Comparison of ENCODE assay signal across 8 cellular contexts in the genomic region with DNA sequence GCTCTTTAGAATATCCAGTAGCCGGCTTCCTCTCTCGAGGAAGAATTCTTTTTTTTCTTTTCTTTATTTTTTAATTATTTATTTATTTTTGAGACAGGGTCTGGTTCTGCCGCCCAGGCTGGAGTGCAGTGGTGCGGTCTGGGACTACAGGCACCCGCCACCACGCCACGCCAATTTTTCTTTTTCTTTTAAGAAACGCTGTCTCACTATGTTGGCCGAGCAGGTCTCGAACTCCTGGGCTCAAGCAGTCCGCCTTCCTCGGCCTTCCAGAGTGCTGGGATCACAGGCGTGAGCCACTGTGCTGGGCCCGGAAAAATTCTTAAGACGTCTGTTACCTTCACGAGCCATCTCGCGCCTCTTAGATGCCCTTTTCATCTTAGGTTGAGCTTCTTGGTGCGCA. TPM values are rescaled to one million over a fixed set of nuclear protein-coding genes. Genes with fewer than 3 reads are reported as not detected.
DNase-seq lines count a peak whose midpoint lies in the region; ATAC-seq and TF ChIP-seq lines count a peak whose summit lies in the region.

No MANE protein-coding gene starts in this region.

- H3K27me3 ChIP-seq in HL-60 (ENCODE audit: insufficient read depth, poor library complexity, severe bottlenecking), result no peaks in the 10 kb centered on the region

- no peak overlapping the region for H3K27ac ChIP-seq in HL-60 (replicated peaks)

- peaks cover 4% of the 10 kb centered on the region for H3K27me3 Mint-ChIP-seq in activated T-helper 1 cell treated with anti-CD3 and anti-CD28 coated beads, Interleukin-12 subunit alpha, Interleukin-12 subunit beta, Interleukin-2, Interleukin-4 antibody, amounts not matched to agents 30 ng/mL and 10 ng/mL and 1 ng/mL, durations not matched to agents 14 hours and 24 hours and 36 hours (ENCODE audit: insufficient read depth)

- DNase-seq in HL-60 (ENCODE audit: low read depth in 1 of 2, low spot score in 1 of 2), result no peak
- no peak for DNase-seq in activated T-helper 1 cell treated with anti-CD3 and anti-CD28 coated beads, Interleukin-12 subunit alpha, Interleukin-12 subunit beta, Interleukin-2, Interleukin-4 antibody, amounts not matched to agents 30 ng/mL and 10 ng/mL and 1 ng/mL, durations not matched to agents 14 hours and 24 hours and 36 hours (ENCODE audit: low spot score)
- no peak for DNase-seq in stimulated activated effector memory CD8-positive, alpha-beta T cell treated with anti-CD3 and anti-CD28 coated beads, Interleukin-12 subunit alpha, Interleukin-12 subunit beta, amount 100 ng/mL, for 72 hours (ENCODE audit: low spot score in 2 of 2)
- DNase-seq in DMS53 (lab: John Stamatoyannopoulos, UW), result no peak
- DNase-seq in DMS114 treated with DMSO at 0.1 percent for 48 hours (lab: John Stamatoyannopoulos, UW; ENCODE audit: unreplicated experiment), result no peak
- no peak for DNase-seq in central memory CD4-positive, alpha-beta T cell

- TF ChIP-seq CTCF in HL-60 (IDR thresholded peaks at IDR 0.05; ENCODE audit: insufficient read depth, low read length), result no peak

- H3K27ac Mint-ChIP-seq in activated T-helper 1 cell treated with anti-CD3 and anti-CD28 coated beads, Interleukin-12 subunit alpha, Interleukin-12 subunit beta, Interleukin-2, Interleukin-4 antibody, amounts not matched to agents 30 ng/mL and 10 ng/mL and 1 ng/mL, durations not matched to agents 14 hours and 24 hours and 36 hours, result peak overlapping the region; percentile 85
- H3K27ac Mint-ChIP-seq in stimulated activated effector memory CD8-positive, alpha-beta T cell treated with anti-CD3 and anti-CD28 coated beads, Interleukin-12 subunit alpha, Interleukin-12 subunit beta, amount 100 ng/mL, for 72 hours, result peak overlapping the region; percentile 95

- no peaks in the 10 kb centered on the region for H3K9me3 Mint-ChIP-seq in activated T-helper 1 cell treated with anti-CD3 and anti-CD28 coated beads, Interleukin-12 subunit alpha, Interleukin-12 subunit beta, Interleukin-2, Interleukin-4 antibody, amounts not matched to agents 30 ng/mL and 10 ng/mL and 1 ng/mL, durations not matched to agents 14 hours and 24 hours and 36 hours
- no peaks in the 10 kb centered on the region for H3K9me3 Mint-ChIP-seq in stimulated activated effector memory CD8-positive, alpha-beta T cell treated with anti-CD3 and anti-CD28 coated beads, Interleukin-12 subunit alpha, Interleukin-12 subunit beta, amount 100 ng/mL, for 72 hours

- intact Hi-C loops in activated T-helper 1 cell treated with anti-CD3 and anti-CD28 coated beads, Interleukin-12 subunit alpha, Interleukin-12 subunit beta, Interleukin-2, Interleukin-4 antibody, amounts not matched to agents 30 ng/mL and 10 ng/mL and 1 ng/mL, durations not matched to agents 14 hours and 24 hours and 36 hours (cut with micrococcal nuclease), result loop anchor here (1.0 to 10.0 kb wide), 9 partner anchors 16 to 1338 kb away; a partner anchor contains a TSS

- H3K4me3 Mint-ChIP-seq in activated T-helper 1 cell treated with anti-CD3 and anti-CD28 coated beads, Interleukin-12 subunit alpha, Interleukin-12 subunit beta, Interleukin-2, Interleukin-4 antibody, amounts not matched to agents 30 ng/mL and 10 ng/mL and 1 ng/mL, durations not matched to agents 14 hours and 24 hours and 36 hours, result peak overlapping the region; percentile 80
- H3K4me3 Mint-ChIP-seq in stimulated activated effector memory CD8-positive, alpha-beta T cell treated with anti-CD3 and anti-CD28 coated beads, Interleukin-12 subunit alpha, Interleukin-12 subunit beta, amount 100 ng/mL, for 72 hours, result peak overlapping the region; percentile 80

- H3K36me3 Mint-ChIP-seq in activated T-helper 1 cell treated with anti-CD3 and anti-CD28 coated beads, Interleukin-12 subunit alpha, Interleukin-12 subunit beta, Interleukin-2, Interleukin-4 antibody, amounts not matched to agents 30 ng/mL and 10 ng/mL and 1 ng/mL, durations not matched to agents 14 hours and 24 hours and 36 hours (ENCODE audit: low read depth), result peaks cover 6% of the 10 kb centered on the region
- H3K36me3 Mint-ChIP-seq in stimulated activated effector memory CD8-positive, alpha-beta T cell treated with anti-CD3 and anti-CD28 coated beads, Interleukin-12 subunit alpha, Interleukin-12 subunit beta, amount 100 ng/mL, for 72 hours, result peaks cover 15% of the 10 kb centered on the region

- H3K4me1 Mint-ChIP-seq in activated T-helper 1 cell treated with anti-CD3 and anti-CD28 coated beads, Interleukin-12 subunit alpha, Interleukin-12 subunit beta, Interleukin-2, Interleukin-4 antibody, amounts not matched to agents 30 ng/mL and 10 ng/mL and 1 ng/mL, durations not matched to agents 14 hours and 24 hours and 36 hours (ENCODE audit: low read depth), result peaks cover 32% of the 10 kb centered on the region
- peaks cover 24% of the 10 kb centered on the region for H3K4me1 Mint-ChIP-seq in stimulated activated effector memory CD8-positive, alpha-beta T cell treated with anti-CD3 and anti-CD28 coated beads, Interleukin-12 subunit alpha, Interleukin-12 subunit beta, amount 100 ng/mL, for 72 hours

- H3K4me3 ChIP-seq in HL-60 (replicated peaks; ENCODE audit: insufficient read depth, low read length) (peak overlapping the region; percentile 68), iPS-11a (ENCODE audit: low read depth, low read length) (peak overlapping the region; percentile 76)

- ATAC-seq in stimulated activated effector memory CD8-positive, alpha-beta T cell treated with anti-CD3 and anti-CD28 coated beads, Interleukin-12 subunit alpha, Interleukin-12 subunit beta, amount 100 ng/mL, for 72 hours, result no peak
- no peak for ATAC-seq in GM21723 (IDR thresholded peaks at IDR 0.05; ENCODE audit: unreplicated experiment)

RNA-seq across cellular contexts. Expression of a gene that starts 0.9 kb away (rescaled TPM):
- 36.5 and 38.4 TPM in 2 replicates for total RNA-seq in activated T-helper 1 cell treated with anti-CD3 and anti-CD28 coated beads, Interleukin-12 subunit alpha, Interleukin-12 subunit beta, Interleukin-2, Interleukin-4 antibody, amounts not matched to agents 30 ng/mL and 10 ng/mL and 1 ng/mL, durations not matched to agents 14 hours and 24 hours and 36 hours
